ENCODE assay signal across 24 cellular contexts in genomic region chr19:33780251-33780650, GRCh38. TPM values are rescaled to one million over a fixed set of nuclear protein-coding genes. Genes with fewer than 3 reads are reported as not detected.
A peak's percentile ranks its signal among the peaks of the same experiment; 100 is the strongest.
DNase-seq lines count a peak whose midpoint lies in the region; ATAC-seq, FAIRE-seq and TF ChIP-seq lines count a peak whose summit lies in the region.
"Had no signal": no experiment of that assay in that cellular context is flagged by ENCODE, and none has a peak within 500 bp of the region (broad histone marks: within the 10 kb centered on the region; RNA-seq: fewer than 3 reads in every experiment).

No MANE protein-coding gene starts in this region.

- H3K36me3 Mint-ChIP-seq in T-helper 17 cell (ENCODE audit: low read depth) (no peaks in the 10 kb centered on the region), astrocyte (ENCODE audit: low read depth, unreplicated experiment) (no peaks in the 10 kb centered on the region)
- H3K36me3 Mint-ChIP-seq: CD8-positive, alpha-beta T cell; T-cell had no signal

- H3K9me3 Mint-ChIP-seq in astrocyte (ENCODE audit: unreplicated experiment) = peaks cover 5% of the 10 kb centered on the region
- H3K9me3 Mint-ChIP-seq: CD8-positive, alpha-beta T cell; T-cell had no signal

- no peak for DNase-seq in T-helper 17 cell
- no peak for DNase-seq in astrocyte (ENCODE audit: low read depth)
- peak; percentile 43 for DNase-seq in testis
- no peak for DNase-seq in DMS114 treated with DMSO at 0.1 percent for 48 hours (lab: John Stamatoyannopoulos, UW; ENCODE audit: unreplicated experiment)
- no peak for DNase-seq in prostate gland (ENCODE audit: low spot score)
- DNase-seq: CD8-positive, alpha-beta T cell; DMS153; NCI-H1048; NCI-H1694; NCI-H2029 treated with DMSO at 0.1 percent for 48 hours; NCI-H2227 treated with DMSO at 0.1 percent for 48 hours; NCI-H526 treated with DMSO at 0.1 percent for 48 hours; PC-3; SJCRH30; T-cell had no signal

- H3K4me3 ChIP-seq in Loucy (ENCODE audit: low read length, poor library complexity, severe bottlenecking) (no peak overlapping the region), astrocyte (ENCODE audit: insufficient read depth, low read depth, low read length) (no peak overlapping the region), testis (no peak overlapping the region), prostate gland (no peak overlapping the region)
- H3K4me3 ChIP-seq: K562, MG63, SJCRH30 had no signal

- H3K36me3 ChIP-seq in Loucy (ENCODE audit: insufficient read depth, low read length) (no peaks in the 10 kb centered on the region), astrocyte (ENCODE audit: insufficient read depth, low read length) (no peaks in the 10 kb centered on the region), testis (ENCODE audit: low read depth, missing control alignments) (no peaks in the 10 kb centered on the region), prostate gland (no peaks in the 10 kb centered on the region)
- H3K36me3 ChIP-seq: MG63, SJCRH30 had no signal

- H2AFZ ChIP-seq in Loucy (ENCODE audit: low read length) (0 out of 2 replicates have a peak overlapping the region, but pooled peaks have one; percentile 45), astrocyte (ENCODE audit: low read depth, low read length) (no peak overlapping the region)

- peak overlapping the region; percentile 43 for H3K4me3 Mint-ChIP-seq in T-helper 17 cell
- no peak overlapping the region for H3K4me3 Mint-ChIP-seq in astrocyte (ENCODE audit: unreplicated experiment)
- H3K4me3 Mint-ChIP-seq: B cell; CD8-positive, alpha-beta T cell had no signal

- H3K27me3 Mint-ChIP-seq in T-helper 17 cell (peaks cover 38% of the 10 kb centered on the region), astrocyte (ENCODE audit: low read depth, unreplicated experiment) (peaks cover 33% of the 10 kb centered on the region)

- no peaks in the 10 kb centered on the region for H3K4me1 ChIP-seq in Loucy (ENCODE audit: insufficient read depth, low read length, poor library complexity, severe bottlenecking)
- H3K4me1 ChIP-seq in astrocyte (ENCODE audit: insufficient read depth, low read length) = peaks cover 31% of the 10 kb centered on the region
- peaks cover 9% of the 10 kb centered on the region for H3K4me1 ChIP-seq in testis
- no peaks in the 10 kb centered on the region for H3K4me1 ChIP-seq in prostate gland (replicated peaks)
- H3K4me1 ChIP-seq: SJCRH30 had no signal

- intact Hi-C loops in testis (cut with DNase I; ENCODE audit: low total_unique reads) (loop anchor here (10.0 kb wide), 1 partner anchor 215 kb away; no protein-coding TSS in a partner anchor), prostate gland (cut with DNase I) (no loop called here)

- H3K27me3 ChIP-seq in Loucy (ENCODE audit: insufficient read depth, low read length, poor library complexity, severe bottlenecking) = no peaks in the 10 kb centered on the region
- H3K27me3 ChIP-seq in astrocyte (ENCODE audit: insufficient read depth, low read length) = peaks cover 6% of the 10 kb centered on the region
- no peaks in the 10 kb centered on the region for H3K27me3 ChIP-seq in testis
- peaks cover 3% of the 10 kb centered on the region for H3K27me3 ChIP-seq in prostate gland (replicated peaks; ENCODE audit: insufficient read depth)
- H3K27me3 ChIP-seq: SJCRH30 had no signal

- H4K20me1 ChIP-seq in Loucy (ENCODE audit: insufficient read depth, low read length, poor library complexity, severe bottlenecking) (no peaks in the 10 kb centered on the region), astrocyte (ENCODE audit: insufficient read depth, low read length) (no peaks in the 10 kb centered on the region)

- peak overlapping the region; percentile 53 for H3K27ac Mint-ChIP-seq in T-helper 17 cell
- peak overlapping the region; percentile 50 for H3K27ac Mint-ChIP-seq in astrocyte (ENCODE audit: unreplicated experiment)
- H3K27ac Mint-ChIP-seq: B cell; CD8-positive, alpha-beta T cell had no signal

- H3K9me3 ChIP-seq in Loucy (ENCODE audit: insufficient read depth, low read depth, low read length) (no peaks in the 10 kb centered on the region), T-helper 17 cell (ENCODE audit: control insufficient read depth, low read length, poor library complexity, severe bottlenecking) (no peaks in the 10 kb centered on the region), astrocyte (ENCODE audit: insufficient read depth, low read depth, low read length) (no peaks in the 10 kb centered on the region), testis (no peaks in the 10 kb centered on the region), prostate gland (no peaks in the 10 kb centered on the region)
- H3K9me3 ChIP-seq: MG63, SJCRH30 had no signal

- H3K27ac ChIP-seq in astrocyte (ENCODE audit: low read depth, low read length) (no peak overlapping the region), testis (no peak overlapping the region), prostate gland (no peak overlapping the region)
- H3K27ac ChIP-seq: C4-2B, HL-60, SJCRH30 had no signal

- H3K4me2 ChIP-seq in Loucy (ENCODE audit: low read depth, low read length, poor library complexity, severe bottlenecking) (no peak overlapping the region), astrocyte (ENCODE audit: low read length) (no peak overlapping the region)

- peaks cover 27% of the 10 kb centered on the region for H3K4me1 Mint-ChIP-seq in T-helper 17 cell
- peaks cover 25% of the 10 kb centered on the region for H3K4me1 Mint-ChIP-seq in astrocyte (ENCODE audit: low read depth, unreplicated experiment)

- H3K79me2 ChIP-seq in Loucy (ENCODE audit: insufficient read depth, low read length) = no peaks in the 10 kb centered on the region
- H3K79me2 ChIP-seq in astrocyte (ENCODE audit: insufficient read depth, low read length) = no peaks in the 10 kb centered on the region

- no peaks in the 10 kb centered on the region for H3K9me2 ChIP-seq in Loucy (replicated peaks; ENCODE audit: low read depth, low read length)

- WGBS in testis, 2 donors = 54 to 72% methylated on average over 6 of the region's 6 CpGs
- 65% methylated on average over 6 of the region's 6 CpGs for WGBS in prostate gland

- no peaks in the 10 kb centered on the region for H3F3A ChIP-seq in Loucy (ENCODE audit: low read depth)

- ATAC-seq in T-helper 17 cell (no peak), HG03469 (IDR thresholded peaks at IDR 0.05; ENCODE audit: unreplicated experiment) (no peak)
- ATAC-seq: CD8-positive, alpha-beta T cell; HCT116; K562; PC-3; SK-N-SH treated with all-trans-retinoic acid at 6 μM for 48 hours; T-cell had no signal

- TF ChIP-seq POLR2A in testis (IDR thresholded peaks at IDR 0.05) (no peak), prostate gland (IDR thresholded peaks at IDR 0.05) (no peak)

- no peak overlapping the region for H3K9ac ChIP-seq in Loucy (ENCODE audit: low read depth, low read length, poor library complexity, severe bottlenecking)
- H3K9ac ChIP-seq in astrocyte (ENCODE audit: low read length) = no peak overlapping the region

- FAIRE-seq in astrocyte (lab: Jason Lieb, UNC) = no peak
- FAIRE-seq: K562 had no signal

- no peak for TF ChIP-seq CTCF in Loucy (conservative IDR thresholded peaks at IDR 0.05; ENCODE audit: low read length)
- TF ChIP-seq CTCF in astrocyte (IDR thresholded peaks at IDR 0.05; ENCODE audit: insufficient read depth, low read depth, low read length) = no peak
- TF ChIP-seq CTCF in testis (IDR thresholded peaks at IDR 0.05) = no peak
- TF ChIP-seq CTCF in prostate gland (IDR thresholded peaks at IDR 0.05) = no peak

RNA-seq across cellular contexts. Expression of gene KCTD15, which starts 16.4 kb away (rescaled TPM):
- total RNA-seq in T-helper 17 cell = 10 to 100 TPM; 13.8 to 15.1 TPM
- 42.3 and 43.3 TPM in 2 replicates for total RNA-seq in astrocyte
- total RNA-seq in testis = 100 to 1,000 TPM in 1 of 2 donors, 10 to 100 TPM in 1; 61.9 to 110 TPM
- polyA plus RNA-seq in testis (ENCODE audit: insufficient read depth, low read depth, low replicate concordance) = 26.3 TPM
- total RNA-seq in prostate gland = 10 to 100 TPM; 41.7 to 74.6 TPM
